17 cellular contexts compared by ENCODE assay signal in the genomic region with DNA sequence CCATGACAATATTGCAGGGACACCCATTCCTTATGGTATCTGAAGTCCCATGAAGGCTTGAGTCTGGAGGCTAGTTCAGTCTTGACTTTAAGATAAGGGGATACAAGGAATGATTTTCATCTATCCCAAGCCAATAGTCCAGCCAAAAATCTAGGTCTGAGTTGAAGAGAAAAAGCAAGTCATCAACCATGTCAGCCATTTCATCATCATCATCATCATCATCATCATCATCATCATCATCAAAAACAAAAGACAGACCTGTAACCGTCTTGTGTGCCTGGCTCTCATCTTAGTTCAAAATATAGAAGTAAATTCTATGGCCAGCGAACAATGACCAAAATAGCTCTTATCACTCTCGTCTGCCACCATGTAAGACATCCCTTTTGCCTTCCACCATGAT. TPM values are rescaled to one million over a fixed set of nuclear protein-coding genes. Genes with fewer than 3 reads are reported as not detected.
A peak's percentile ranks its signal among the peaks of the same experiment; 100 is the strongest.
DNase-seq lines count a peak whose midpoint lies in the region; ATAC-seq, FAIRE-seq and TF ChIP-seq lines count a peak whose summit lies in the region.
"Not testable (repeated sequence)": the region's sequence is repeated elsewhere in the genome, so short reads cannot be mapped to it uniquely, and the experiment has no call there.
"Had no signal": no experiment of that assay in that cellular context is flagged by ENCODE, and none has a peak within 500 bp of the region (broad histone marks: within the 10 kb centered on the region; RNA-seq: fewer than 3 reads in every experiment).

No MANE protein-coding gene starts in this region.

- DNase-seq in MM.1S; HepG2 (ENCODE audit: low spot score): not testable (repeated sequence)

- not testable (repeated sequence) for H3K79me2 ChIP-seq in MM.1S (ENCODE audit: low read length); HepG2 (ENCODE audit: insufficient read depth, low read length)

- TF ChIP-seq CTCF in HEK293 (tag by site-specific recombination; IDR thresholded peaks at IDR 0.05); MM.1S (IDR thresholded peaks at IDR 0.05; ENCODE audit: low read length); HepG2 (CRISPR knock-in tag; IDR thresholded peaks at IDR 0.05): not testable (repeated sequence)

- not testable (repeated sequence) for H3K27ac ChIP-seq in HEK293 (ENCODE audit: extremely low read depth, low read depth, low read length); HepG2 (ENCODE audit: extremely low read length, insufficient read depth, low read length)
- H3K27ac ChIP-seq in MM.1S (ENCODE audit: low read length) = peak overlapping the region; percentile 73; the same call in 1 of the 2 replicates

- not testable (repeated sequence) for H3K4me3 ChIP-seq in HEK293 (ENCODE audit: low read depth, low read length); MM.1S (ENCODE audit: low read length); HepG2 (replicated peaks in 1 of 3; ENCODE audit: insufficient read depth in 1 of 3, low read depth in 2 of 3, low read length in 3 of 3)

- not testable (repeated sequence) for H3K4me1 ChIP-seq in HEK293 (ENCODE audit: control insufficient read depth, insufficient read depth, low read length); MM.1S (ENCODE audit: low read length); HepG2 (ENCODE audit: insufficient read depth, low read length)

- not testable (repeated sequence) for ATAC-seq in HepG2

- H3F3A ChIP-seq in MM.1S (ENCODE audit: insufficient read depth, low read length) = not testable (repeated sequence)

- CTCF ChIA-PET in HEK293 (lab: Yijun Ruan, JAX); HepG2 (lab: Yijun Ruan, JAX; ENCODE audit: low intra/inter-chr PET ratio, low total read pairs): not testable (repeated sequence)

- not testable (repeated sequence) for BruUV-seq in HepG2 (replicated peaks; lab: Mats Ljungman, UMichigan)

- POLR2A ChIA-PET in HEK293 (lab: Yijun Ruan, JAX); HepG2 (lab: Yijun Ruan, JAX): not testable (repeated sequence)

- H3K4me2 ChIP-seq in MM.1S (ENCODE audit: low read depth, low read length); HepG2 (ENCODE audit: low read depth, low read length): not testable (repeated sequence)

- not testable (repeated sequence) for H3K36me3 ChIP-seq in HEK293 (ENCODE audit: control insufficient read depth in 2 of 2, insufficient read depth in 1 of 2, low read length in 2 of 2); MM.1S (replicated peaks; ENCODE audit: insufficient read depth, low read length); HepG2 (replicated peaks in 1 of 2; ENCODE audit: control insufficient read depth in 1 of 2, insufficient read depth in 2 of 2, low read length in 2 of 2)

- not testable (repeated sequence) for TF ChIP-seq EP300 in HepG2 (IDR thresholded peaks at IDR 0.05; ENCODE audit: low read depth in 2 of 2, low read length in 2 of 2); HepG2 (CRISPR knock-in tag; IDR thresholded peaks at IDR 0.05; ENCODE audit: borderline replicate concordance)

- not testable (repeated sequence) for H3K9me3 ChIP-seq in HEK293 (ENCODE audit: control insufficient read depth, insufficient read depth, low read depth, low read length); MM.1S (replicated peaks; ENCODE audit: insufficient read depth, low read length); HepG2 (ENCODE audit: low read length)

- H3K9ac ChIP-seq in MM.1S (ENCODE audit: low read length); HepG2 (ENCODE audit: insufficient read depth, low read depth, low read length): not testable (repeated sequence)

- H2AFZ ChIP-seq in MM.1S (ENCODE audit: low read length); HepG2 (ENCODE audit: low read length): not testable (repeated sequence)

- not testable (repeated sequence) for H3K9me2 ChIP-seq in MM.1S (replicated peaks; ENCODE audit: insufficient read depth, low read length)

- not testable (repeated sequence) for TF ChIP-seq RAD21 in HepG2 (CRISPR knock-in tag; IDR thresholded peaks at IDR 0.05)

- not testable (repeated sequence) for H4K20me1 ChIP-seq in MM.1S (ENCODE audit: insufficient read depth, low read length); HepG2 (ENCODE audit: insufficient read depth, low read length)

- not testable (repeated sequence) for TF ChIP-seq POLR2A in HepG2 (IDR thresholded peaks at IDR 0.05; ENCODE audit: insufficient read depth in 1 of 2, low read depth in 2 of 2, low read length in 2 of 2)

- in situ Hi-C loops in HepG2 (cut with HindIII; ENCODE audit: extremely low pct_ligation_motif_present, low pct_unique_long_range_greater_than_20kb) = not testable (repeated sequence)

- H3K27me3 ChIP-seq in MM.1S (replicated peaks; ENCODE audit: insufficient read depth, low read length); HepG2 (ENCODE audit: control insufficient read depth in 1 of 2, insufficient read depth in 2 of 2, low read length in 2 of 2): not testable (repeated sequence)

- 10% methylated on average over 3 of the region's 3 CpGs for WGBS in HepG2 (ENCODE audit: low lambda C conversion rate)

- intact Hi-C loops in HepG2 (cut with micrococcal nuclease; ENCODE audit: unreplicated experiment) = not testable (repeated sequence)

- FAIRE-seq in HepG2 (lab: Jason Lieb, UNC) = not testable (repeated sequence)

TF ChIP-seq in HEK293, 187 proteins besides CTCF, POLR2A, EP300 and RAD21:
- TF ChIP-seq, protein P1, sequence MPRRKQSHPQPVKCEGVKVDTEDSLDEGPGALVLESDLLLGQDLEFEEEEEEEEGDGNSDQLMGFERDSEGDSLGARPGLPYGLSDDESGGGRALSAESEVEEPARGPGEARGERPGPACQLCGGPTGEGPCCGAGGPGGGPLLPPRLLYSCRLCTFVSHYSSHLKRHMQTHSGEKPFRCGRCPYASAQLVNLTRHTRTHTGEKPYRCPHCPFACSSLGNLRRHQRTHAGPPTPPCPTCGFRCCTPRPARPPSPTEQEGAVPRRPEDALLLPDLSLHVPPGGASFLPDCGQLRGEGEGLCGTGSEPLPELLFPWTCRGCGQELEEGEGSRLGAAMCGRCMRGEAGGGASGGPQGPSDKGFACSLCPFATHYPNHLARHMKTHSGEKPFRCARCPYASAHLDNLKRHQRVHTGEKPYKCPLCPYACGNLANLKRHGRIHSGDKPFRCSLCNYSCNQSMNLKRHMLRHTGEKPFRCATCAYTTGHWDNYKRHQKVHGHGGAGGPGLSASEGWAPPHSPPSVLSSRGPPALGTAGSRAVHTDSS (tag by site-specific recombination; IDR thresholded peaks at IDR 0.05) = peak; percentile 65; the same call in 1 of the 2 replicates

TF ChIP-seq in HepG2, 621 proteins besides CTCF, POLR2A, EP300 and RAD21:
- TF ChIP-seq CREB1 (IDR thresholded peaks at IDR 0.05) = peak; percentile 63; the same call in 1 of the 2 replicates
- TF ChIP-seq CREB1 (CRISPR knock-in tag; IDR thresholded peaks at IDR 0.05) = not testable (repeated sequence)

RNA-seq across cellular contexts. Expression of a gene that starts 59.5 kb away (rescaled TPM):
- total RNA-seq in HepG2 (2016; rRNA removed; fragmentation: Illumina TruSeq; extraction: Trizol) = not detected in 2 replicates
- total RNA-seq in HepG2 (2016; cell fraction: cytosol; rRNA removed; fragmentation: Illumina TruSeq; extraction: Trizol; ENCODE audit: low read depth) = not detected in 2 replicates
- not detected in 2 replicates for total RNA-seq in HepG2 (2016; cell fraction: insoluble cytoplasmic fraction; rRNA removed; fragmentation: Illumina TruSeq; extraction: Trizol)
- not detected in 2 replicates for total RNA-seq in HepG2 (2016; cell fraction: membrane; rRNA removed; fragmentation: Illumina TruSeq; extraction: Trizol)
- not detected in 2 replicates for total RNA-seq in HepG2 (2016; cell fraction: nucleus; rRNA removed; fragmentation: Illumina TruSeq; extraction: Trizol)
- polyA plus RNA-seq in HepG2 (2011; rRNA removed) = not detected in 2 replicates
- not detected in 2 replicates for polyA plus RNA-seq in HepG2 (2011; cell fraction: cytosol; rRNA removed)
- not detected in 2 replicates for polyA plus RNA-seq in HepG2 (2011; cell fraction: nucleus; rRNA removed)
- not detected in 2 replicates for polyA plus RNA-seq in HepG2 (2012)
- polyA plus RNA-seq in HepG2 (2016; cell fraction: cytosol; fragmentation: Illumina TruSeq; extraction: Trizol; ENCODE audit: low read depth) = not detected in 2 replicates
- not detected in 2 replicates for polyA plus RNA-seq in HepG2 (2016; cell fraction: insoluble cytoplasmic fraction; fragmentation: Illumina TruSeq; extraction: Trizol; ENCODE audit: low read depth)
- not detected in 2 replicates for polyA plus RNA-seq in HepG2 (2016; cell fraction: membrane; fragmentation: Illumina TruSeq; extraction: Trizol; ENCODE audit: low read depth)
- polyA plus RNA-seq in HepG2 (2016; cell fraction: nucleus; fragmentation: Illumina TruSeq; extraction: Trizol; ENCODE audit: insufficient read depth, low read depth) = not detected in 2 replicates
- polyA minus RNA-seq in HepG2 (2011; rRNA and poly(A)+ RNA removed; ENCODE audit: low replicate concordance) = not detected in 2 replicates
- not detected in 2 replicates for polyA minus RNA-seq in HepG2 (2011; cell fraction: cytosol; rRNA and poly(A)+ RNA removed)
- polyA minus RNA-seq in HepG2 (2011; cell fraction: nucleus; rRNA and poly(A)+ RNA removed) = not detected in 2 replicates
- total RNA-seq: A172; A673; B cell; Caco-2; Calu3; CD4-positive, alpha-beta memory T cell; CD4-positive, CD25-positive, alpha-beta regulatory T cell; CD8-positive, alpha-beta memory T cell; CD8-positive, alpha-beta T cell; Daoy had no signal
- polyA plus RNA-seq: A549; AG04450; BJ; CD14-positive monocyte; CD4-positive, alpha-beta memory T cell; CD4-positive, CD25-positive, alpha-beta regulatory T cell; CD8-positive, alpha-beta memory T cell had no signal
